ENCODE assay signal across 13 cellular contexts in the genomic region with DNA sequence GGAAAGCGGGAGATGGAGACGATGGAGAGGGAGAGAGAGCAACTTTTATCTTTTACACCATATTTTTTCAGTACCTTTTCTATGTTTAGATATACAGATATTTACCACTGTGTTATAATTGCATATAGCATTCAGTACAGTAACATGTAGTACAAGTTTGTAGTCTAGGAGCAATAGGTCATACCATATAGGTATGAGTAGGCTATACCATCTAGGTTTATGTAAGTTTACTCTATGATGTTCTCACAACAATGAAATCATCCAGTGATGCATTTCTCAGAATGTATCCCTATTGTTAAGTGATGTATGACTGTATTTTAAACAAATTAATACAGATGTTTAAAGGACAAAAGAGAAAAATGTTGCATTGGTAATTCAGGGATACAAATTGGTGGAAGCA.
DNase-seq lines count a peak whose midpoint lies in the region; ATAC-seq and FAIRE-seq lines count a peak whose summit lies in the region.
"Had no signal": no experiment of that assay in that cellular context is flagged by ENCODE, and none has a peak within 500 bp of the region (broad histone marks: within the 10 kb centered on the region; RNA-seq: fewer than 3 reads in every experiment).

No MANE protein-coding gene starts in this region.

- H3K9me3 Mint-ChIP-seq in activated CD4-positive, alpha-beta T cell treated with anti-CD3 and anti-CD28 coated beads for 36 hours (ENCODE audit: low read depth), result no peaks in the 10 kb centered on the region
- H3K9me3 Mint-ChIP-seq in activated naive CD8-positive, alpha-beta T cell (ENCODE audit: low read depth), result no peaks in the 10 kb centered on the region
- H3K9me3 Mint-ChIP-seq in activated naive CD8-positive, alpha-beta T cell treated with anti-CD3 and anti-CD28 coated beads, Interleukin-2, amount 50 U/mL, for 24 hours, result peaks cover 4% of the 10 kb centered on the region
- H3K9me3 Mint-ChIP-seq: HFFc6 had no signal

- intact Hi-C loops in activated CD4-positive, alpha-beta T cell treated with anti-CD3 and anti-CD28 coated beads for 36 hours (cut with DNase I, micrococcal nuclease), result no loop called here

- peaks cover 26% of the 10 kb centered on the region for H3K36me3 Mint-ChIP-seq in activated CD4-positive, alpha-beta T cell treated with anti-CD3 and anti-CD28 coated beads for 36 hours (ENCODE audit: low read depth)
- H3K36me3 Mint-ChIP-seq in activated naive CD8-positive, alpha-beta T cell, result peaks cover 17% of the 10 kb centered on the region
- H3K36me3 Mint-ChIP-seq in activated naive CD8-positive, alpha-beta T cell treated with anti-CD3 and anti-CD28 coated beads, Interleukin-2, amount 50 U/mL, for 24 hours (ENCODE audit: low read depth), result peaks cover 38% of the 10 kb centered on the region

- DNase-seq in activated CD4-positive, alpha-beta T cell treated with anti-CD3 and anti-CD28 coated beads for 36 hours, result no peak
- DNase-seq in activated CD4-positive, alpha-beta T cell treated with anti-CD3 and anti-CD28 coated beads for 48 hours, result no peak
- no peak for DNase-seq in activated naive CD8-positive, alpha-beta T cell treated with anti-CD3 and anti-CD28 coated beads, Interleukin-2, amount 50 U/mL, for 24 hours
- DNase-seq in GM19238 (ENCODE audit: insufficient read length, low spot score) (no peak), LoVo (ENCODE audit: low spot score) (no peak)
- DNase-seq: AML-193, DMS53, GF-D8, HCEC 1CT, HFFc6 had no signal

- peaks cover 12% of the 10 kb centered on the region for H3K4me1 Mint-ChIP-seq in activated CD4-positive, alpha-beta T cell treated with anti-CD3 and anti-CD28 coated beads for 36 hours
- H3K4me1 Mint-ChIP-seq in activated naive CD8-positive, alpha-beta T cell (ENCODE audit: low read depth), result peaks cover 12% of the 10 kb centered on the region
- peaks cover 10% of the 10 kb centered on the region for H3K4me1 Mint-ChIP-seq in activated naive CD8-positive, alpha-beta T cell treated with anti-CD3 and anti-CD28 coated beads, Interleukin-2, amount 50 U/mL, for 24 hours

- no peaks in the 10 kb centered on the region for H3K27me3 Mint-ChIP-seq in activated CD4-positive, alpha-beta T cell treated with anti-CD3 and anti-CD28 coated beads for 36 hours
- no peaks in the 10 kb centered on the region for H3K27me3 Mint-ChIP-seq in activated naive CD8-positive, alpha-beta T cell
- no peaks in the 10 kb centered on the region for H3K27me3 Mint-ChIP-seq in activated naive CD8-positive, alpha-beta T cell treated with anti-CD3 and anti-CD28 coated beads, Interleukin-2, amount 50 U/mL, for 24 hours

- peak; percentile 58 for ATAC-seq in activated CD4-positive, alpha-beta T cell treated with anti-CD3 and anti-CD28 coated beads for 36 hours
- no peak for ATAC-seq in activated naive CD8-positive, alpha-beta T cell treated with anti-CD3 and anti-CD28 coated beads, Interleukin-2, amount 50 U/mL, for 24 hours
- ATAC-seq: HepG2 had no signal

- peak; percentile 21 for FAIRE-seq in islet of Langerhans (lab: Jason Lieb, UNC)
- FAIRE-seq: HepG2 had no signal

- POLR2A ChIA-PET in activated CD4-positive, alpha-beta T cell treated with anti-CD3 and anti-CD28 coated beads for 36 hours (lab: Charles Lee), result no interaction called here

- H3K4me3 Mint-ChIP-seq in activated CD4-positive, alpha-beta T cell treated with anti-CD3 and anti-CD28 coated beads for 36 hours, result no peak overlapping the region
- H3K4me3 Mint-ChIP-seq in activated naive CD8-positive, alpha-beta T cell, result no peak overlapping the region
- no peak overlapping the region for H3K4me3 Mint-ChIP-seq in activated naive CD8-positive, alpha-beta T cell treated with anti-CD3 and anti-CD28 coated beads, Interleukin-2, amount 50 U/mL, for 24 hours
- H3K4me3 Mint-ChIP-seq: HFFc6 had no signal

- peak overlapping the region; percentile 58 for H3K27ac Mint-ChIP-seq in activated CD4-positive, alpha-beta T cell treated with anti-CD3 and anti-CD28 coated beads for 36 hours
- peak overlapping the region; percentile 22 for H3K27ac Mint-ChIP-seq in activated naive CD8-positive, alpha-beta T cell
- no peak overlapping the region for H3K27ac Mint-ChIP-seq in activated naive CD8-positive, alpha-beta T cell treated with anti-CD3 and anti-CD28 coated beads, Interleukin-2, amount 50 U/mL, for 24 hours
- H3K27ac Mint-ChIP-seq: HFFc6 had no signal

- CTCF ChIA-PET in activated CD4-positive, alpha-beta T cell treated with anti-CD3 and anti-CD28 coated beads for 36 hours (lab: Charles Lee), result interaction anchor here (1.3 kb wide), 1 partner anchor 12 kb away, joined by 3 read pairs; no protein-coding TSS in a partner anchor
